ENCODE assay signal across 11 cellular contexts in genomic region chr2:191303349-191304005, GRCh38. TPM values are rescaled to one million over a fixed set of nuclear protein-coding genes. Genes with fewer than 3 reads are reported as not detected.
DNase-seq lines count a peak whose midpoint lies in the region; ATAC-seq and TF ChIP-seq lines count a peak whose summit lies in the region.
"Had no signal": no experiment of that assay in that cellular context is flagged by ENCODE, and none has a peak within 500 bp of the region (broad histone marks: within the 10 kb centered on the region; RNA-seq: fewer than 3 reads in every experiment).

No MANE protein-coding gene starts in this region.

- ATAC-seq in right lobe of liver (peak; percentile 48 to 75 (median 61)), body of pancreas (no peak)

- intact Hi-C loops in right lobe of liver (cut with DNase I): no loop called here
- intact Hi-C loops in body of pancreas (cut with DNase I): no loop called here

- H3K9me3 ChIP-seq in SJCRH30 (replicated peaks): no peaks in the 10 kb centered on the region
- H3K9me3 ChIP-seq in right lobe of liver: no peaks in the 10 kb centered on the region
- H3K9me3 ChIP-seq in body of pancreas: no peaks in the 10 kb centered on the region

- TF ChIP-seq POLR2A in right lobe of liver (IDR thresholded peaks at IDR 0.05): no peak
- no peak for TF ChIP-seq POLR2A in body of pancreas (IDR thresholded peaks at IDR 0.05)

- H3K27ac ChIP-seq in SJCRH30 (no peak overlapping the region), right lobe of liver (no peak overlapping the region), body of pancreas (no peak overlapping the region)

- 61% methylated on average over 3 of the region's 3 CpGs for WGBS in right lobe of liver (ENCODE audit: insufficient coverage, low coverage, low lambda C conversion rate, missing lambda C conversion rate)
- WGBS in body of pancreas, 2 donors: 62% methylated on average over 3 of the region's 3 CpGs

- no peaks in the 10 kb centered on the region for H3K27me3 ChIP-seq in SJCRH30
- H3K27me3 ChIP-seq in right lobe of liver: no peaks in the 10 kb centered on the region
- no peaks in the 10 kb centered on the region for H3K27me3 ChIP-seq in body of pancreas

- peak; percentile 23 for DNase-seq in COLO668 (lab: John Stamatoyannopoulos, UW; ENCODE audit: unreplicated experiment)
- peak; percentile 55 for DNase-seq in NCI-H1436 (lab: John Stamatoyannopoulos, UW)
- DNase-seq in SJCRH30: peak; percentile 77 to 85
- no peak for DNase-seq in right lobe of liver
- no peak for DNase-seq in HCEC 1CT
- DNase-seq in body of pancreas: no peak
- no peak for DNase-seq in cerebellar cortex (ENCODE audit: low spot score)
- DNase-seq in superior temporal gyrus (ENCODE audit: extremely low spot score): no peak
- DNase-seq: activated T-cell treated with anti-CD3 and anti-CD28 coated beads for 4 hours; DND-41; stimulated activated CD8-positive, alpha-beta memory T cell treated with anti-CD3 and anti-CD28 coated beads, Interleukin-4, amount 100 ng/mL, for 48 hours had no signal

- H3K36me3 ChIP-seq in SJCRH30: peaks cover 7% of the 10 kb centered on the region
- H3K36me3 ChIP-seq in right lobe of liver: peaks cover 0 to 5% (median 1%) of the 10 kb centered on the region in 4 donors
- H3K36me3 ChIP-seq in body of pancreas (replicated peaks in 1 of 2; ENCODE audit: insufficient read depth in 1 of 2, low read depth in 2 of 2): no peaks in the 10 kb centered on the region

- H3K4me3 ChIP-seq in SJCRH30 (no peak overlapping the region), right lobe of liver (no peak overlapping the region), body of pancreas (no peak overlapping the region)

- TF ChIP-seq CTCF in right lobe of liver (IDR thresholded peaks at IDR 0.05) (no peak), body of pancreas (IDR thresholded peaks at IDR 0.05) (no peak)

- H3K4me1 ChIP-seq in SJCRH30 (peaks cover 18% of the 10 kb centered on the region), right lobe of liver (peaks cover 0 to 49% (median 17%) of the 10 kb centered on the region in 4 donors), body of pancreas (peaks cover 28% of the 10 kb centered on the region)

RNA-seq across cellular contexts. Expression of gene MYO1B, which starts 58.3 kb away (rescaled TPM):
- total RNA-seq in SJCRH30 (2014; rRNA removed; shearing (Covaris generic)): 248 and 265 TPM in 2 replicates
- total RNA-seq in right lobe of liver (100 to 1,000 TPM; 171 to 273 (median 221) TPM), body of pancreas (10 to 100 TPM; 68.0 to 77.8 TPM)

Comparison
In these comparisons a context has a peak if more than half of its experiments do, and no peak if none do; other contexts are left out.
1. DNase-seq: peak in COLO668 (single experiment), NCI-H1436 (single experiment) and SJCRH30 (2 of 2); none in right lobe of liver (0 of 3), HCEC 1CT (single experiment), body of pancreas (0 of 4), cerebellar cortex (single experiment) and superior temporal gyrus (single experiment).